Comparison of ENCODE assay signal across 23 cellular contexts in genomic region chr3:55036883-55037577, GRCh38.
DNase-seq lines count a peak whose midpoint lies in the region; ATAC-seq, FAIRE-seq and TF ChIP-seq lines count a peak whose summit lies in the region.
"Had no signal": no experiment of that assay in that cellular context is flagged by ENCODE, and none has a peak within 500 bp of the region (broad histone marks: within the 10 kb centered on the region; RNA-seq: fewer than 3 reads in every experiment).

No MANE protein-coding gene starts in this region.

- ATAC-seq in HG03460 (IDR thresholded peaks at IDR 0.05; ENCODE audit: unreplicated experiment): no peak
- ATAC-seq: CD8-positive, alpha-beta T cell; GM12878; GM23338; HCT116 had no signal

- no peaks in the 10 kb centered on the region for H3K36me3 Mint-ChIP-seq in astrocyte (ENCODE audit: low read depth, unreplicated experiment)
- H3K36me3 Mint-ChIP-seq: CD4-positive, CD25-positive, alpha-beta regulatory T cell; CD8-positive, alpha-beta T cell had no signal

- 0 out of 4 replicates have a peak, but pooled peaks of 1 of the 2 experiments have one; percentile 12 for TF ChIP-seq EP300 in SK-N-SH (IDR thresholded peaks at IDR 0.05; ENCODE audit: borderline replicate concordance in 1 of 2, low read depth in 1 of 2, low read length in 1 of 2)

- DNase-seq in NCI-H226: peak; percentile 14
- DNase-seq in SK-N-SH: no peak
- peak; percentile 31 for DNase-seq in astrocyte (ENCODE audit: low read depth)
- DNase-seq in SIG-M5 treated with dmso at 0.1 percent for 504 hours (lab: John Stamatoyannopoulos, UW; ENCODE audit: unreplicated experiment): no peak
- no peak for DNase-seq in MV-4-11 (lab: John Stamatoyannopoulos, UW)
- DNase-seq: CD4-positive, CD25-positive, alpha-beta regulatory T cell; CD8-positive, alpha-beta T cell; DMS 273 treated with DMSO at 0.1 percent for 48 hours; DMS79; EL; GDM1; H9 had no signal

- FAIRE-seq in astrocyte (lab: Jason Lieb, UNC): no peak
- FAIRE-seq: A204.1, D721Med, GM12878, GM19239 had no signal

- H3K4me3 Mint-ChIP-seq in astrocyte (ENCODE audit: unreplicated experiment): no peak overlapping the region
- H3K4me3 Mint-ChIP-seq: B cell; CD4-positive, CD25-positive, alpha-beta regulatory T cell; CD8-positive, alpha-beta T cell; GM23338; H9 had no signal

- POLR2A ChIA-PET in SK-N-SH (lab: Yijun Ruan, JAX): no interaction called here

- TF ChIP-seq RAD21 in SK-N-SH (IDR thresholded peaks at IDR 0.05; ENCODE audit: low read length): no peak

- H3K36me3 ChIP-seq in SK-N-SH (replicated peaks in 1 of 2; ENCODE audit: control insufficient read depth in 1 of 2, insufficient read depth in 2 of 2, low read length in 1 of 2) (no peaks in the 10 kb centered on the region), astrocyte (ENCODE audit: insufficient read depth, low read length) (no peaks in the 10 kb centered on the region)
- H3K36me3 ChIP-seq: BLaER1 had no signal

- H3K4me1 ChIP-seq in SK-N-SH (ENCODE audit: control insufficient read depth in 1 of 2, insufficient read depth in 2 of 2, low read depth in 1 of 2, low read length in 1 of 2): peaks cover 0 to 2% of the 10 kb centered on the region in 2 experiments; a peak in 2 of 4 replicates
- H3K4me1 ChIP-seq in astrocyte (ENCODE audit: insufficient read depth, low read length): no peaks in the 10 kb centered on the region
- H3K4me1 ChIP-seq: BLaER1 had no signal

- H3K9me3 ChIP-seq in SK-N-SH (no peaks in the 10 kb centered on the region), astrocyte (ENCODE audit: insufficient read depth, low read depth, low read length) (no peaks in the 10 kb centered on the region)
- H3K9me3 ChIP-seq: BLaER1 had no signal

- no peaks in the 10 kb centered on the region for H3F3A ChIP-seq in SK-N-SH (replicated peaks; ENCODE audit: insufficient read depth)

- H2AFZ ChIP-seq in SK-N-SH (ENCODE audit: low read depth) (no peak overlapping the region), astrocyte (ENCODE audit: low read depth, low read length) (no peak overlapping the region)
- H2AFZ ChIP-seq: GM23338 had no signal

- no peak for TF ChIP-seq CTCF in SK-N-SH (IDR thresholded peaks at IDR 0.05)
- no peak for TF ChIP-seq CTCF in astrocyte (IDR thresholded peaks at IDR 0.05; ENCODE audit: insufficient read depth, low read depth, low read length)

- H3K27me3 ChIP-seq in SK-N-SH (ENCODE audit: insufficient read depth) (no peaks in the 10 kb centered on the region), astrocyte (ENCODE audit: insufficient read depth, low read length) (no peaks in the 10 kb centered on the region)
- H3K27me3 ChIP-seq: BLaER1 had no signal

- no peaks in the 10 kb centered on the region for H3K9me2 ChIP-seq in SK-N-SH

- H3K9me3 Mint-ChIP-seq in astrocyte (ENCODE audit: unreplicated experiment): peaks cover 4% of the 10 kb centered on the region
- H3K9me3 Mint-ChIP-seq: GM23338, H9 had no signal

- 68% methylated on average over 5 of the region's 5 CpGs for WGBS in SK-N-SH (ENCODE audit: low lambda C conversion rate)

- H4K20me1 ChIP-seq in SK-N-SH (ENCODE audit: insufficient read depth): no peaks in the 10 kb centered on the region
- no peaks in the 10 kb centered on the region for H4K20me1 ChIP-seq in astrocyte (ENCODE audit: insufficient read depth, low read length)
- H4K20me1 ChIP-seq: BLaER1 had no signal

- H3K27ac Mint-ChIP-seq in astrocyte (ENCODE audit: unreplicated experiment): no peak overlapping the region
- H3K27ac Mint-ChIP-seq: B cell; CD4-positive, CD25-positive, alpha-beta regulatory T cell; CD8-positive, alpha-beta T cell; GM23338; H9 had no signal

- no peaks in the 10 kb centered on the region for H3K79me2 ChIP-seq in SK-N-SH (ENCODE audit: insufficient read depth)
- no peaks in the 10 kb centered on the region for H3K79me2 ChIP-seq in astrocyte (ENCODE audit: insufficient read depth, low read length)

- H3K27me3 Mint-ChIP-seq in astrocyte (ENCODE audit: low read depth, unreplicated experiment): no peaks in the 10 kb centered on the region
- H3K27me3 Mint-ChIP-seq: B cell had no signal

- H3K27ac ChIP-seq in SK-N-SH (ENCODE audit: low read depth in 2 of 2, low read length in 1 of 2) (peak overlapping the region; percentile 23 to 74; a peak in 2 of 4 replicates), astrocyte (ENCODE audit: low read depth, low read length) (no peak overlapping the region)
- H3K27ac ChIP-seq: 22Rv1, BLaER1, C4-2B had no signal

- H3K4me1 Mint-ChIP-seq in astrocyte (ENCODE audit: low read depth, unreplicated experiment): peaks cover 6% of the 10 kb centered on the region
- H3K4me1 Mint-ChIP-seq: B cell; CD4-positive, CD25-positive, alpha-beta regulatory T cell had no signal

- CTCF ChIA-PET in SK-N-SH (lab: Yijun Ruan, JAX): no interaction called here

- H3K4me2 ChIP-seq in SK-N-SH (no peak overlapping the region), astrocyte (ENCODE audit: low read length) (no peak overlapping the region)
- H3K4me2 ChIP-seq: BLaER1, GM23338 had no signal

- H3K4me3 ChIP-seq in SK-N-SH (ENCODE audit: low read depth in 2 of 2, low read length in 1 of 2): no peak overlapping the region
- no peak overlapping the region for H3K4me3 ChIP-seq in astrocyte (ENCODE audit: insufficient read depth, low read depth, low read length)
- H3K4me3 ChIP-seq: BLaER1, GM12878, GM23338 had no signal

- H3K9ac ChIP-seq in SK-N-SH: no peak overlapping the region
- no peak overlapping the region for H3K9ac ChIP-seq in astrocyte (ENCODE audit: low read length)
- H3K9ac ChIP-seq: BLaER1 had no signal

TF ChIP-seq in SK-N-SH, 30 proteins besides CTCF, POLR2A, EP300 and RAD21:
- peak; percentile 41; the same call in 1 of the 2 replicates for TF ChIP-seq TCF12 (IDR thresholded peaks at IDR 0.05)
- TF ChIP-seq PBX3 (IDR thresholded peaks at IDR 0.05): no peak
- no peak for TF ChIP-seq TEAD4 (IDR thresholded peaks at IDR 0.05; ENCODE audit: borderline replicate concordance, insufficient read depth)
- no peak for TF ChIP-seq JUND (IDR thresholded peaks at IDR 0.05)

Comparison
In these comparisons a context has a peak if more than half of its experiments do, and no peak if none do; other contexts are left out.
1. DNase-seq: peak in NCI-H226 (single experiment) and astrocyte (single experiment); none in SK-N-SH (single experiment), SIG-M5 treated with dmso at 0.1 percent for 504 hours (single experiment) and MV-4-11 (single experiment).